ENCODE assay signal across 18 cellular contexts in the genomic region with DNA sequence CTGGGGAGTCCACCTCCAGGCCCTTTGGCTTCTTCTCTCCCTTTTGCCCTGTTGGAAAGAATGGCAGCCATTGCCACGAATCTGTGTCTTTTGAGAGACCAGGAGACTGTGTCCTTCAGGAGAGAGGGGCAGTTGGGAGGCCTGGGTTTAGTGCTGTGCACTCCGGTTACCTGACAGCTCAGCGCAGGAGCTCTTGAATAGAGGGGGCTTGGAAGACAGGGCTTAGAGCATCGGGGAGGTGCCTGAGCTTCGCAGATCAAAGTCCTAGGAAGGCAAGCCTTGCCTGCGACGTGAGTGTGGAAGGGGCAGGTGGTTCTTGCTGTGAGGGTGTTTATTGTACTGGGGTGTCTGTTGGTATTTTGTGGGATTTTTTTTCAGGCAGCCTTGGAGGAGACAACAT. TPM values are rescaled to one million over a fixed set of nuclear protein-coding genes. Genes with fewer than 3 reads are reported as not detected.
DNase-seq lines count a peak whose midpoint lies in the region; ATAC-seq and TF ChIP-seq lines count a peak whose summit lies in the region.
"Had no signal": no experiment of that assay in that cellular context is flagged by ENCODE, and none has a peak within 500 bp of the region (broad histone marks: within the 10 kb centered on the region; RNA-seq: fewer than 3 reads in every experiment).

No MANE protein-coding gene starts in this region.

- no peak for DNase-seq in activated CD4-positive, alpha-beta T cell treated with anti-CD3 and anti-CD28 coated beads, Interleukin-2, amount 10 ng/mL, durations not matched to agents 7 days and 5 days
- DNase-seq in activated CD4-positive, alpha-beta T cell treated with anti-CD3 and anti-CD28 coated beads, Interleukin-2, amount 50 U/mL, for 4 hours: no peak
- DNase-seq in Caco-2 (no peak), sciatic nerve (ENCODE audit: low spot score) (peak; percentile 33), hepatocyte (ENCODE audit: low spot score) (no peak), NCI-H510A treated with DMSO at 0.1 percent for 48 hours (lab: John Stamatoyannopoulos, UW) (no peak)
- DNase-seq: COR-L47, DMS153, GM23248, MV-4-11, NCI-H1417 treated with DMSO at 0.1 percent for 48 hours, NCI-H2029, NCI-H524, SHP77 treated with DMSO at 0.1 percent for 48 hours had no signal

- POLR2A ChIA-PET in activated CD4-positive, alpha-beta T cell treated with anti-CD3 and anti-CD28 coated beads, Interleukin-2, amount 10 ng/mL, durations not matched to agents 7 days and 5 days (lab: Charles Lee): no interaction called here
- POLR2A ChIA-PET in Caco-2 (lab: Charles Lee): no interaction called here

- H3K4me3 Mint-ChIP-seq in activated CD4-positive, alpha-beta T cell treated with anti-CD3 and anti-CD28 coated beads, Interleukin-2, amount 10 ng/mL, durations not matched to agents 7 days and 5 days: no peak overlapping the region
- H3K4me3 Mint-ChIP-seq in Caco-2 (ENCODE audit: unreplicated experiment): no peak overlapping the region
- no peak overlapping the region for H3K4me3 Mint-ChIP-seq in activated T-helper 17 cell treated with anti-CD3 and anti-CD28 coated beads, Interleukin-2, amount 50 U/mL, for 72 hours

- no peak for ATAC-seq in activated T-helper 17 cell treated with anti-CD3 and anti-CD28 coated beads, Interleukin-2, amount 50 U/mL, for 72 hours (replicated peaks)
- ATAC-seq in sciatic nerve (no peak), HG03354 (IDR thresholded peaks at IDR 0.05; ENCODE audit: poor library complexity, severe bottlenecking, unreplicated experiment) (no peak)
- ATAC-seq: A549, HCT116 had no signal

- no peak overlapping the region for H3K27ac ChIP-seq in hepatocyte
- H3K27ac ChIP-seq: A549, GM23248 had no signal

- intact Hi-C loops in Caco-2 (cut with micrococcal nuclease; ENCODE audit: unreplicated experiment): no loop called here
- intact Hi-C loops in sciatic nerve (cut with DNase I): no loop called here

- H3K36me3 ChIP-seq in Caco-2 (ENCODE audit: control insufficient read depth, insufficient read depth, low read length) (peaks cover 2% of the 10 kb centered on the region; the same call in 1 of the 2 replicates), hepatocyte (replicated peaks; ENCODE audit: insufficient read depth, low read depth) (no peaks in the 10 kb centered on the region)

- H3K36me3 Mint-ChIP-seq in activated CD4-positive, alpha-beta T cell treated with anti-CD3 and anti-CD28 coated beads, Interleukin-2, amount 10 ng/mL, durations not matched to agents 7 days and 5 days (ENCODE audit: low read depth): peaks cover 64% of the 10 kb centered on the region
- peaks cover 85% of the 10 kb centered on the region for H3K36me3 Mint-ChIP-seq in Caco-2 (ENCODE audit: insufficient read depth, unreplicated experiment)
- peaks cover 98% of the 10 kb centered on the region for H3K36me3 Mint-ChIP-seq in activated T-helper 17 cell treated with anti-CD3 and anti-CD28 coated beads, Interleukin-2, amount 50 U/mL, for 72 hours (ENCODE audit: low read depth)

- no peak overlapping the region for H2AFZ ChIP-seq in hepatocyte
- H2AFZ ChIP-seq: GM23248 had no signal

- peaks cover 4% of the 10 kb centered on the region for H4K20me1 ChIP-seq in hepatocyte (ENCODE audit: insufficient read depth, poor library complexity, severe bottlenecking)

- H3K4me3 ChIP-seq in Caco-2 (ENCODE audit: low read depth, low read length) (no peak overlapping the region), hepatocyte (no peak overlapping the region)
- H3K4me3 ChIP-seq: A549, GM23248 had no signal

- H3K4me1 ChIP-seq in Caco-2 (no peaks in the 10 kb centered on the region), hepatocyte (ENCODE audit: insufficient read depth) (no peaks in the 10 kb centered on the region)

- peaks cover 33% of the 10 kb centered on the region for H3K4me1 Mint-ChIP-seq in activated CD4-positive, alpha-beta T cell treated with anti-CD3 and anti-CD28 coated beads, Interleukin-2, amount 10 ng/mL, durations not matched to agents 7 days and 5 days
- no peaks in the 10 kb centered on the region for H3K4me1 Mint-ChIP-seq in Caco-2 (ENCODE audit: low read depth, unreplicated experiment)
- H3K4me1 Mint-ChIP-seq in activated T-helper 17 cell treated with anti-CD3 and anti-CD28 coated beads, Interleukin-2, amount 50 U/mL, for 72 hours: peaks cover 14% of the 10 kb centered on the region

- H3K9me3 Mint-ChIP-seq in activated CD4-positive, alpha-beta T cell treated with anti-CD3 and anti-CD28 coated beads, Interleukin-2, amount 10 ng/mL, durations not matched to agents 7 days and 5 days: no peaks in the 10 kb centered on the region
- H3K9me3 Mint-ChIP-seq in Caco-2 (ENCODE audit: unreplicated experiment): no peaks in the 10 kb centered on the region
- no peaks in the 10 kb centered on the region for H3K9me3 Mint-ChIP-seq in activated T-helper 17 cell treated with anti-CD3 and anti-CD28 coated beads, Interleukin-2, amount 50 U/mL, for 72 hours

- peak overlapping the region; percentile 60 for H3K27ac Mint-ChIP-seq in activated CD4-positive, alpha-beta T cell treated with anti-CD3 and anti-CD28 coated beads, Interleukin-2, amount 10 ng/mL, durations not matched to agents 7 days and 5 days
- H3K27ac Mint-ChIP-seq in Caco-2 (ENCODE audit: unreplicated experiment): peak overlapping the region; percentile 17
- H3K27ac Mint-ChIP-seq in activated T-helper 17 cell treated with anti-CD3 and anti-CD28 coated beads, Interleukin-2, amount 50 U/mL, for 72 hours: peak overlapping the region; percentile 77

- peaks cover 11% of the 10 kb centered on the region for H3K79me2 ChIP-seq in hepatocyte

- H3K27me3 Mint-ChIP-seq in activated CD4-positive, alpha-beta T cell treated with anti-CD3 and anti-CD28 coated beads, Interleukin-2, amount 10 ng/mL, durations not matched to agents 7 days and 5 days: no peaks in the 10 kb centered on the region
- H3K27me3 Mint-ChIP-seq in Caco-2 (ENCODE audit: insufficient read depth, unreplicated experiment): no peaks in the 10 kb centered on the region
- no peaks in the 10 kb centered on the region for H3K27me3 Mint-ChIP-seq in activated T-helper 17 cell treated with anti-CD3 and anti-CD28 coated beads, Interleukin-2, amount 50 U/mL, for 72 hours

- no peak for TF ChIP-seq CTCF in Caco-2 (IDR thresholded peaks at IDR 0.05; ENCODE audit: insufficient read depth in 1 of 2, low read depth in 1 of 2, low read length in 1 of 2, severe bottlenecking in 1 of 2, unreplicated experiment in 1 of 2)
- no peak for TF ChIP-seq CTCF in hepatocyte (IDR thresholded peaks at IDR 0.05; ENCODE audit: poor library complexity)

- no peak overlapping the region for H3K4me2 ChIP-seq in hepatocyte
- H3K4me2 ChIP-seq: A549 had no signal

- H3K9me3 ChIP-seq in Caco-2 (no peaks in the 10 kb centered on the region), hepatocyte (ENCODE audit: low read depth) (no peaks in the 10 kb centered on the region)
- H3K9me3 ChIP-seq: A549 had no signal

- WGBS in hepatocyte (ENCODE audit: low lambda C conversion rate, missing lambda C conversion rate): 88% methylated on average over 7 of the region's 7 CpGs

- H3K9me2 ChIP-seq in hepatocyte (replicated peaks; ENCODE audit: insufficient read depth): no peaks in the 10 kb centered on the region

- BruUV-seq in Caco-2 (replicated peaks; lab: Mats Ljungman, UMichigan): no TSS peak

- CTCF ChIA-PET in activated CD4-positive, alpha-beta T cell treated with anti-CD3 and anti-CD28 coated beads, Interleukin-2, amount 10 ng/mL, durations not matched to agents 7 days and 5 days (lab: Charles Lee): interaction anchor here (1.1 to 1.2 kb wide), 3 partner anchors 9 to 29 kb away, joined by 3 read pairs; no protein-coding TSS in a partner anchor
- CTCF ChIA-PET in Caco-2 (lab: Charles Lee): no interaction called here

- no peaks in the 10 kb centered on the region for H3K27me3 ChIP-seq in Caco-2 (replicated peaks; ENCODE audit: control insufficient read depth, insufficient read depth, low read length)
- no peaks in the 10 kb centered on the region for H3K27me3 ChIP-seq in hepatocyte

RNA-seq across cellular contexts. Expression of a gene that starts 41.9 kb away (rescaled TPM):
- 10 to 100 TPM; 25.5 to 26.1 TPM for total RNA-seq in activated CD4-positive, alpha-beta T cell treated with anti-CD3 and anti-CD28 coated beads, Interleukin-2, amount 10 ng/mL, durations not matched to agents 7 days and 5 days
- total RNA-seq in Caco-2 (2022) (17.2 and 21.8 TPM in 2 replicates), sciatic nerve (14.8 TPM), hepatocyte (15.4 and 18.5 TPM in 2 replicates)
- total RNA-seq in activated T-helper 17 cell treated with anti-CD3 and anti-CD28 coated beads, Interleukin-2, amount 50 U/mL, for 72 hours: 10 to 100 TPM in 1 of 2 donors, 1 to 10 TPM in 1; 8.5 to 13.0 TPM
- 18.2 and 20.1 TPM in 2 replicates for polyA plus RNA-seq in hepatocyte

Comparison
In these comparisons a context has a peak if more than half of its experiments do, and no peak if none do; other contexts are left out.
1. H3K27ac Mint-ChIP-seq: peak in every context shown above with its lines; median percentile 77 in activated T-helper 17 cell treated with anti-CD3 and anti-CD28 coated beads, Interleukin-2, amount 50 U/mL, for 72 hours; 60 in activated CD4-positive, alpha-beta T cell treated with anti-CD3 and anti-CD28 coated beads, Interleukin-2, amount 10 ng/mL, durations not matched to agents 7 days and 5 days; 17 in Caco-2.